ENCODE assay signal across 1 cellular context in the genomic region with DNA sequence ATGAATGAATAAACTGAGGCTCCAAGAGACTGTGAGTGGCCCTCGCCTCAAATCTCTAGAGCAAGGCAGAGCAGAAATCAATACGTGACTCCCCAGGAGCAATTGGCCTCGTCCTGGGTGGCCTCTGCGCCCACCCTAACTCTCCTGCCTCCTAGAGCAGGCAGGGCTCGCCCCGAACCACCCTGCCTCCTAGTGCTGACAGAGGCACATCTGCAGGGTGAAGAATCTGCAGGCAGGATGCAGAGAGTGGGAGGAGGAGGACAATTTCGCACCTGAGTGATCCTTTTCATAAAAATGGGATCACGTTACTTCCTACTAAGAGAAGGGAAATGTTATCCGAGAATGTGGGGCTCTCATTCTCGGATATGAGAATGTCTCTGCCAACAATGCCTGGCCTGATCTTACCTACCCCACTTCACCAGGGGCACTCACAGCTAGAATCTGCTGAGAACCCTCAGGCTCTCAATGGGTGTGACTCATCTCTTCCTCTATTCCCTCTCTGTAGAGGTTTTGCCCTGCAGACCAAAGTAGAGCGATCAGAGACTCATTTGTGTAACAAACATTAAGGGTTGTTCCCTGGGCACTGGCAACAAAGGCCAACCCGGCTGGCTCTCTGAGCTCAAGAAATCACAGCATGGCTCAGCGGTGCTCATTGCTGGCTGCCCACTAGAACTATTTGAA.
TF ChIP-seq lines count a peak whose summit lies in the region.

No MANE protein-coding gene starts in this region.

TF ChIP-seq in GM12878, 131 proteins besides CTCF, POLR2A, EP300 and RAD21 (continued from another document and continues in another):
- TF ChIP-seq, protein P1, sequence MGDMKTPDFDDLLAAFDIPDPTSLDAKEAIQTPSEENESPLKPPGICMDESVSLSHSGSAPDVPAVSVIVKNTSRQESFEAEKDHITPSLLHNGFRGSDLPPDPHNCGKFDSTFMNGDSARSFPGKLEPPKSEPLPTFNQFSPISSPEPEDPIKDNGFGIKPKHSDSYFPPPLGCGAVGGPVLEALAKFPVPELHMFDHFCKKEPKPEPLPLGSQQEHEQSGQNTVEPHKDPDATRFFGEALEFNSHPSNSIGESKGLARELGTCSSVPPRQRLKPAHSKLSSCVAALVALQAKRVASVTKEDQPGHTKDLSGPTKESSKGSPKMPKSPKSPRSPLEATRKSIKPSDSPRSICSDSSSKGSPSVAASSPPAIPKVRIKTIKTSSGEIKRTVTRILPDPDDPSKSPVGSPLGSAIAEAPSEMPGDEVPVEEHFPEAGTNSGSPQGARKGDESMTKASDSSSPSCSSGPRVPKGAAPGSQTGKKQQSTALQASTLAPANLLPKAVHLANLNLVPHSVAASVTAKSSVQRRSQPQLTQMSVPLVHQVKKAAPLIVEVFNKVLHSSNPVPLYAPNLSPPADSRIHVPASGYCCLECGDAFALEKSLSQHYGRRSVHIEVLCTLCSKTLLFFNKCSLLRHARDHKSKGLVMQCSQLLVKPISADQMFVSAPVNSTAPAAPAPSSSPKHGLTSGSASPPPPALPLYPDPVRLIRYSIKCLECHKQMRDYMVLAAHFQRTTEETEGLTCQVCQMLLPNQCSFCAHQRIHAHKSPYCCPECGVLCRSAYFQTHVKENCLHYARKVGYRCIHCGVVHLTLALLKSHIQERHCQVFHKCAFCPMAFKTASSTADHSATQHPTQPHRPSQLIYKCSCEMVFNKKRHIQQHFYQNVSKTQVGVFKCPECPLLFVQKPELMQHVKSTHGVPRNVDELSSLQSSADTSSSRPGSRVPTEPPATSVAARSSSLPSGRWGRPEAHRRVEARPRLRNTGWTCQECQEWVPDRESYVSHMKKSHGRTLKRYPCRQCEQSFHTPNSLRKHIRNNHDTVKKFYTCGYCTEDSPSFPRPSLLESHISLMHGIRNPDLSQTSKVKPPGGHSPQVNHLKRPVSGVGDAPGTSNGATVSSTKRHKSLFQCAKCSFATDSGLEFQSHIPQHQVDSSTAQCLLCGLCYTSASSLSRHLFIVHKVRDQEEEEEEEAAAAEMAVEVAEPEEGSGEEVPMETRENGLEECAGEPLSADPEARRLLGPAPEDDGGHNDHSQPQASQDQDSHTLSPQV (IDR thresholded peaks at IDR 0.05) = 0 out of 2 replicates have a peak, but pooled peaks have one; percentile 8
- TF ChIP-seq, protein P2, sequence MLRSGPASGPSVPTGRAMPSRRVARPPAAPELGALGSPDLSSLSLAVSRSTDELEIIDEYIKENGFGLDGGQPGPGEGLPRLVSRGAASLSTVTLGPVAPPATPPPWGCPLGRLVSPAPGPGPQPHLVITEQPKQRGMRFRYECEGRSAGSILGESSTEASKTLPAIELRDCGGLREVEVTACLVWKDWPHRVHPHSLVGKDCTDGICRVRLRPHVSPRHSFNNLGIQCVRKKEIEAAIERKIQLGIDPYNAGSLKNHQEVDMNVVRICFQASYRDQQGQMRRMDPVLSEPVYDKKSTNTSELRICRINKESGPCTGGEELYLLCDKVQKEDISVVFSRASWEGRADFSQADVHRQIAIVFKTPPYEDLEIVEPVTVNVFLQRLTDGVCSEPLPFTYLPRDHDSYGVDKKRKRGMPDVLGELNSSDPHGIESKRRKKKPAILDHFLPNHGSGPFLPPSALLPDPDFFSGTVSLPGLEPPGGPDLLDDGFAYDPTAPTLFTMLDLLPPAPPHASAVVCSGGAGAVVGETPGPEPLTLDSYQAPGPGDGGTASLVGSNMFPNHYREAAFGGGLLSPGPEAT (IDR thresholded peaks at IDR 0.05; ENCODE audit: low read depth) = peak; percentile 35
- TF ChIP-seq YY1 (IDR thresholded peaks at IDR 0.05; ENCODE audit: low read depth, low read length) = 0 out of 2 replicates have a peak, but pooled peaks have one; percentile 9
- TF ChIP-seq SIN3A (IDR thresholded peaks at IDR 0.05; ENCODE audit: low read depth, low read length) = no peak
- TF ChIP-seq SMARCA5 (IDR thresholded peaks at IDR 0.05) = no peak
- TF ChIP-seq ETV6 (conservative IDR thresholded peaks at IDR 0.05 in 1 of 2, IDR thresholded peaks at IDR 0.05 in 1 of 2; ENCODE audit: borderline replicate concordance in 1 of 2, low read depth in 1 of 2) = 0 out of 4 replicates have a peak, but pooled peaks of 1 of the 2 experiments have one; percentile 19
- no peak for TF ChIP-seq GABPA (IDR thresholded peaks at IDR 0.05; ENCODE audit: low read depth)
- TF ChIP-seq MEF2A (IDR thresholded peaks at IDR 0.05; ENCODE audit: insufficient read depth, low read depth, low read length) = no peak
- no peak for TF ChIP-seq BRCA1 (IDR thresholded peaks at IDR 0.05; ENCODE audit: low read depth, low read length)
- TF ChIP-seq CEBPB (IDR thresholded peaks at IDR 0.05; ENCODE audit: borderline replicate concordance in 1 of 2, low read depth in 2 of 2, low read length in 2 of 2) = no peak
- TF ChIP-seq RFX5 (IDR thresholded peaks at IDR 0.05; ENCODE audit: low read depth, low read length) = no peak
- no peak for TF ChIP-seq PAX5 (IDR thresholded peaks at IDR 0.05; ENCODE audit: borderline replicate concordance, low read depth, low read length)
- peak; percentile 32; the same call in 1 of the 2 replicates for TF ChIP-seq DPF2 (IDR thresholded peaks at IDR 0.05)
- TF ChIP-seq, protein P3, sequence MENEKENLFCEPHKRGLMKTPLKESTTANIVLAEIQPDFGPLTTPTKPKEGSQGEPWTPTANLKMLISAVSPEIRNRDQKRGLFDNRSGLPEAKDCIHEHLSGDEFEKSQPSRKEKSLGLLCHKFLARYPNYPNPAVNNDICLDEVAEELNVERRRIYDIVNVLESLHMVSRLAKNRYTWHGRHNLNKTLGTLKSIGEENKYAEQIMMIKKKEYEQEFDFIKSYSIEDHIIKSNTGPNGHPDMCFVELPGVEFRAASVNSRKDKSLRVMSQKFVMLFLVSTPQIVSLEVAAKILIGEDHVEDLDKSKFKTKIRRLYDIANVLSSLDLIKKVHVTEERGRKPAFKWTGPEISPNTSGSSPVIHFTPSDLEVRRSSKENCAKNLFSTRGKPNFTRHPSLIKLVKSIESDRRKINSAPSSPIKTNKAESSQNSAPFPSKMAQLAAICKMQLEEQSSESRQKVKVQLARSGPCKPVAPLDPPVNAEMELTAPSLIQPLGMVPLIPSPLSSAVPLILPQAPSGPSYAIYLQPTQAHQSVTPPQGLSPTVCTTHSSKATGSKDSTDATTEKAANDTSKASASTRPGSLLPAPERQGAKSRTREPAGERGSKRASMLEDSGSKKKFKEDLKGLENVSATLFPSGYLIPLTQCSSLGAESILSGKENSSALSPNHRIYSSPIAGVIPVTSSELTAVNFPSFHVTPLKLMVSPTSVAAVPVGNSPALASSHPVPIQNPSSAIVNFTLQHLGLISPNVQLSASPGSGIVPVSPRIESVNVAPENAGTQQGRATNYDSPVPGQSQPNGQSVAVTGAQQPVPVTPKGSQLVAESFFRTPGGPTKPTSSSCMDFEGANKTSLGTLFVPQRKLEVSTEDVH (IDR thresholded peaks at IDR 0.05; ENCODE audit: low read depth, partially characterized antibody) = no peak
- TF ChIP-seq RB1 (IDR thresholded peaks at IDR 0.05; ENCODE audit: borderline replicate concordance) = no peak
- no peak for TF ChIP-seq CBX5 (IDR thresholded peaks at IDR 0.05; ENCODE audit: low read depth)
- 0 out of 2 replicates have a peak, but pooled peaks have one; percentile 16 for TF ChIP-seq ZNF207 (IDR thresholded peaks at IDR 0.05; ENCODE audit: borderline replicate concordance)
- TF ChIP-seq FOS (IDR thresholded peaks at IDR 0.05; ENCODE audit: borderline replicate concordance, extremely low read depth, insufficient read length) = no peak
- TF ChIP-seq MYB (IDR thresholded peaks at IDR 0.05; ENCODE audit: borderline replicate concordance, low read depth, low read length) = no peak
- no peak for TF ChIP-seq YBX1 (IDR thresholded peaks at IDR 0.05)
- 0 out of 4 replicates have a peak, but pooled peaks of 1 of the 2 experiments have one; percentile 31 for TF ChIP-seq BHLHE40 (IDR thresholded peaks at IDR 0.05; ENCODE audit: borderline replicate concordance in 1 of 2, low read depth in 2 of 2, low read length in 1 of 2)
- TF ChIP-seq MTA2 (IDR thresholded peaks at IDR 0.05; ENCODE audit: low read depth) = no peak
- TF ChIP-seq SMC3 (IDR thresholded peaks at IDR 0.05; ENCODE audit: borderline replicate concordance, low read length) = peak; percentile 36; the same call in 1 of the 2 replicates
- peak; percentile 45; the same call in 1 of the 2 replicates for TF ChIP-seq RUNX3 (IDR thresholded peaks at IDR 0.05; ENCODE audit: low read length)
- no peak for TF ChIP-seq ESRRA (IDR thresholded peaks at IDR 0.05; ENCODE audit: low read length)
- TF ChIP-seq, protein P4, sequence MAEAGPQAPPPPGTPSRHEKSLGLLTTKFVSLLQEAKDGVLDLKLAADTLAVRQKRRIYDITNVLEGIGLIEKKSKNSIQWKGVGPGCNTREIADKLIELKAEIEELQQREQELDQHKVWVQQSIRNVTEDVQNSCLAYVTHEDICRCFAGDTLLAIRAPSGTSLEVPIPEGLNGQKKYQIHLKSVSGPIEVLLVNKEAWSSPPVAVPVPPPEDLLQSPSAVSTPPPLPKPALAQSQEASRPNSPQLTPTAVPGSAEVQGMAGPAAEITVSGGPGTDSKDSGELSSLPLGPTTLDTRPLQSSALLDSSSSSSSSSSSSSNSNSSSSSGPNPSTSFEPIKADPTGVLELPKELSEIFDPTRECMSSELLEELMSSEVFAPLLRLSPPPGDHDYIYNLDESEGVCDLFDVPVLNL (IDR thresholded peaks at IDR 0.05; ENCODE audit: low read depth, low read length) = no peak
- TF ChIP-seq IKZF1 (conservative IDR thresholded peaks at IDR 0.05) = peak; percentile 72
- TF ChIP-seq, protein P5, sequence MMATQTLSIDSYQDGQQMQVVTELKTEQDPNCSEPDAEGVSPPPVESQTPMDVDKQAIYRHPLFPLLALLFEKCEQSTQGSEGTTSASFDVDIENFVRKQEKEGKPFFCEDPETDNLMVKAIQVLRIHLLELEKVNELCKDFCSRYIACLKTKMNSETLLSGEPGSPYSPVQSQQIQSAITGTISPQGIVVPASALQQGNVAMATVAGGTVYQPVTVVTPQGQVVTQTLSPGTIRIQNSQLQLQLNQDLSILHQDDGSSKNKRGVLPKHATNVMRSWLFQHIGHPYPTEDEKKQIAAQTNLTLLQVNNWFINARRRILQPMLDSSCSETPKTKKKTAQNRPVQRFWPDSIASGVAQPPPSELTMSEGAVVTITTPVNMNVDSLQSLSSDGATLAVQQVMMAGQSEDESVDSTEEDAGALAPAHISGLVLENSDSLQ (IDR thresholded peaks at IDR 0.05) = no peak
- TF ChIP-seq JUNB (IDR thresholded peaks at IDR 0.05) = peak; percentile 63
- TF ChIP-seq CHD2 (IDR thresholded peaks at IDR 0.05; ENCODE audit: borderline replicate concordance, low read depth, low read length) = no peak
- TF ChIP-seq ATF7 (IDR thresholded peaks at IDR 0.05; ENCODE audit: low read depth) = no peak
- no peak for TF ChIP-seq HCFC1 (IDR thresholded peaks at IDR 0.05; ENCODE audit: low read length)
- TF ChIP-seq CBFB (IDR thresholded peaks at IDR 0.05; ENCODE audit: low read depth) = 0 out of 2 replicates have a peak, but pooled peaks have one; percentile 30
- peak; percentile 77; the same call in 1 of the 2 replicates for TF ChIP-seq MTA3 (IDR thresholded peaks at IDR 0.05; ENCODE audit: borderline replicate concordance, low read length)
- TF ChIP-seq SP1 (IDR thresholded peaks at IDR 0.05; ENCODE audit: low read depth, low read length) = no peak
- no peak for TF ChIP-seq ZNF622 (IDR thresholded peaks at IDR 0.05)
- TF ChIP-seq ZBED1 (IDR thresholded peaks at IDR 0.05; ENCODE audit: borderline replicate concordance) = 0 out of 2 replicates have a peak, but pooled peaks have one; percentile 55
- peak; percentile 32; the same call in 1 of the 2 replicates for TF ChIP-seq ATF2 (IDR thresholded peaks at IDR 0.05; ENCODE audit: low read length)
- peak; percentile 2; the same call in 1 of the 3 replicates for TF ChIP-seq POU2F2 (IDR thresholded peaks at IDR 0.05; ENCODE audit: borderline replicate concordance, low read depth, low read length)
- peak; percentile 45 to 62 for TF ChIP-seq IKZF2 (IDR thresholded peaks at IDR 0.05)
- no peak for TF ChIP-seq NR2C2 (IDR thresholded peaks at IDR 0.05; ENCODE audit: borderline replicate concordance, control insufficient read depth, insufficient read length, low read depth)
- TF ChIP-seq KLF5 (IDR thresholded peaks at IDR 0.05; ENCODE audit: partially characterized antibody) = no peak
- TF ChIP-seq ZNF384 (IDR thresholded peaks at IDR 0.05; ENCODE audit: borderline replicate concordance, low read depth, low read length) = no peak
- TF ChIP-seq, protein P6, sequence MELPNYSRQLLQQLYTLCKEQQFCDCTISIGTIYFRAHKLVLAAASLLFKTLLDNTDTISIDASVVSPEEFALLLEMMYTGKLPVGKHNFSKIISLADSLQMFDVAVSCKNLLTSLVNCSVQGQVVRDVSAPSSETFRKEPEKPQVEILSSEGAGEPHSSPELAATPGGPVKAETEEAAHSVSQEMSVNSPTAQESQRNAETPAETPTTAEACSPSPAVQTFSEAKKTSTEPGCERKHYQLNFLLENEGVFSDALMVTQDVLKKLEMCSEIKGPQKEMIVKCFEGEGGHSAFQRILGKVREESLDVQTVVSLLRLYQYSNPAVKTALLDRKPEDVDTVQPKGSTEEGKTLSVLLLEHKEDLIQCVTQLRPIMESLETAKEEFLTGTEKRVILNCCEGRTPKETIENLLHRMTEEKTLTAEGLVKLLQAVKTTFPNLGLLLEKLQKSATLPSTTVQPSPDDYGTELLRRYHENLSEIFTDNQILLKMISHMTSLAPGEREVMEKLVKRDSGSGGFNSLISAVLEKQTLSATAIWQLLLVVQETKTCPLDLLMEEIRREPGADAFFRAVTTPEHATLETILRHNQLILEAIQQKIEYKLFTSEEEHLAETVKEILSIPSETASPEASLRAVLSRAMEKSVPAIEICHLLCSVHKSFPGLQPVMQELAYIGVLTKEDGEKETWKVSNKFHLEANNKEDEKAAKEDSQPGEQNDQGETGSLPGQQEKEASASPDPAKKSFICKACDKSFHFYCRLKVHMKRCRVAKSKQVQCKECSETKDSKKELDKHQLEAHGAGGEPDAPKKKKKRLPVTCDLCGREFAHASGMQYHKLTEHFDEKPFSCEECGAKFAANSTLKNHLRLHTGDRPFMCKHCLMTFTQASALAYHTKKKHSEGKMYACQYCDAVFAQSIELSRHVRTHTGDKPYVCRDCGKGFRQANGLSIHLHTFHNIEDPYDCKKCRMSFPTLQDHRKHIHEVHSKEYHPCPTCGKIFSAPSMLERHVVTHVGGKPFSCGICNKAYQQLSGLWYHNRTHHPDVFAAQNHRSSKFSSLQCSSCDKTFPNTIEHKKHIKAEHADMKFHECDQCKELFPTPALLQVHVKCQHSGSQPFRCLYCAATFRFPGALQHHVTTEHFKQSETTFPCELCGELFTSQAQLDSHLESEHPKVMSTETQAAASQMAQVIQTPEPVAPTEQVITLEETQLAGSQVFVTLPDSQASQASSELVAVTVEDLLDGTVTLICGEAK (IDR thresholded peaks at IDR 0.05; ENCODE audit: borderline replicate concordance) = no peak
